ENCODE assay signal across 12 cellular contexts in genomic region chr13:28641600-28641926, GRCh38. TPM values are rescaled to one million over a fixed set of nuclear protein-coding genes. Genes with fewer than 3 reads are reported as not detected.
A peak's percentile ranks its signal among the peaks of the same experiment; 100 is the strongest.
DNase-seq lines count a peak whose midpoint lies in the region; ATAC-seq and TF ChIP-seq lines count a peak whose summit lies in the region.
"Had no signal": no experiment of that assay in that cellular context is flagged by ENCODE, and none has a peak within 500 bp of the region (broad histone marks: within the 10 kb centered on the region; RNA-seq: fewer than 3 reads in every experiment).

No MANE protein-coding gene starts in this region.

- ATAC-seq in stimulated activated naive CD8-positive, alpha-beta T cell treated with anti-CD3 and anti-CD28 coated beads, Interleukin-15, amount 100 ng/mL, for 72 hours = peak; percentile 76
- no peak for ATAC-seq in stimulated activated naive CD8-positive, alpha-beta T cell treated with anti-CD3 and anti-CD28 coated beads, Interleukin-15, Interleukin-2, amounts not matched to agents 100 U/mL and 50 U/mL, for 24 hours
- ATAC-seq in HG02870 (IDR thresholded peaks at IDR 0.05; ENCODE audit: unreplicated experiment) = peak; percentile 80
- ATAC-seq: activated T-cell treated with anti-CD3 and anti-CD28 coated beads, Interleukin-2, amount 50 U/mL, for 4 hours had no signal

- no peaks in the 10 kb centered on the region for H3K9me3 ChIP-seq in ascending aorta
- H3K9me3 ChIP-seq in effector memory CD4-positive, alpha-beta T cell (ENCODE audit: control insufficient read depth, low read length) = no peaks in the 10 kb centered on the region

- H3K36me3 ChIP-seq in ascending aorta = no peaks in the 10 kb centered on the region
- no peaks in the 10 kb centered on the region for H3K36me3 ChIP-seq in effector memory CD4-positive, alpha-beta T cell (ENCODE audit: control insufficient read depth, insufficient read depth, low read length)

- H3K4me1 ChIP-seq in ascending aorta = peaks cover 0 to 16% of the 10 kb centered on the region in 2 donors
- peaks cover 2% of the 10 kb centered on the region for H3K4me1 ChIP-seq in effector memory CD4-positive, alpha-beta T cell (ENCODE audit: control insufficient read depth, insufficient read depth, low read length, poor library complexity, severe bottlenecking)

- no peak overlapping the region for H3K4me3 Mint-ChIP-seq in stimulated activated naive CD8-positive, alpha-beta T cell treated with anti-CD3 and anti-CD28 coated beads, Interleukin-15, amount 100 ng/mL, for 72 hours
- H3K4me3 Mint-ChIP-seq: activated T-cell treated with anti-CD3 and anti-CD28 coated beads, Interleukin-2, amount 50 U/mL, for 4 hours; dendritic cell treated with granulocyte-macrophage colony-stimulating factor and Interleukin-4, amounts not matched to agents 40 ng/mL and 50 ng/mL, for 4 days; immature natural killer cell had no signal

- DNase-seq in stimulated activated naive CD8-positive, alpha-beta T cell treated with anti-CD3 and anti-CD28 coated beads, Interleukin-15, amount 100 ng/mL, for 72 hours = peak in 1 of 2 donors; percentile 17
- DNase-seq in stimulated activated naive CD8-positive, alpha-beta T cell treated with anti-CD3 and anti-CD28 coated beads, Interleukin-15, Interleukin-2, amounts not matched to agents 100 U/mL and 50 U/mL, for 24 hours = no peak
- DNase-seq in ascending aorta (ENCODE audit: low spot score in 2 of 2) = no peak
- no peak for DNase-seq in NCI-H526 (lab: John Stamatoyannopoulos, UW)
- DNase-seq in activated gamma-delta T cell (lab: John Stamatoyannopoulos, UW) = no peak
- no peak for DNase-seq in NCI-H1436 (lab: John Stamatoyannopoulos, UW)
- DNase-seq in effector memory CD4-positive, alpha-beta T cell = no peak
- DNase-seq: activated T-cell treated with anti-CD3 and anti-CD28 coated beads, Interleukin-2, amount 50 U/mL, for 4 hours; immature natural killer cell; SW 1271 had no signal

- intact Hi-C loops in ascending aorta (cut with DNase I) = no loop called here

- peak overlapping the region; percentile 35 to 69 for H3K27ac ChIP-seq in ascending aorta
- no peak overlapping the region for H3K27ac ChIP-seq in effector memory CD4-positive, alpha-beta T cell (ENCODE audit: insufficient read depth, low read length, poor library complexity, severe bottlenecking)

- H3K27me3 Mint-ChIP-seq in stimulated activated naive CD8-positive, alpha-beta T cell treated with anti-CD3 and anti-CD28 coated beads, Interleukin-15, amount 100 ng/mL, for 72 hours = peaks cover 8% of the 10 kb centered on the region

- no peak for TF ChIP-seq CTCF in ascending aorta (IDR thresholded peaks at IDR 0.05)

- peak overlapping the region in 1 of 2 donors; percentile 12 for H3K27ac Mint-ChIP-seq in stimulated activated naive CD8-positive, alpha-beta T cell treated with anti-CD3 and anti-CD28 coated beads, Interleukin-15, amount 100 ng/mL, for 72 hours
- H3K27ac Mint-ChIP-seq: dendritic cell treated with granulocyte-macrophage colony-stimulating factor and Interleukin-4, amounts not matched to agents 40 ng/mL and 50 ng/mL, for 4 days; immature natural killer cell had no signal

- H3K9me3 Mint-ChIP-seq in stimulated activated naive CD8-positive, alpha-beta T cell treated with anti-CD3 and anti-CD28 coated beads, Interleukin-15, amount 100 ng/mL, for 72 hours = no peaks in the 10 kb centered on the region
- H3K9me3 Mint-ChIP-seq: activated T-cell treated with anti-CD3 and anti-CD28 coated beads, Interleukin-2, amount 50 U/mL, for 4 hours; dendritic cell treated with granulocyte-macrophage colony-stimulating factor and Interleukin-4, amounts not matched to agents 40 ng/mL and 50 ng/mL, for 4 days; immature natural killer cell had no signal

- no peak overlapping the region for H3K4me3 ChIP-seq in ascending aorta
- H3K4me3 ChIP-seq in effector memory CD4-positive, alpha-beta T cell (ENCODE audit: insufficient read depth, low read depth, low read length, poor library complexity, severe bottlenecking) = no peak overlapping the region

- H3K27me3 ChIP-seq in ascending aorta = no peaks in the 10 kb centered on the region
- no peaks in the 10 kb centered on the region for H3K27me3 ChIP-seq in effector memory CD4-positive, alpha-beta T cell (replicated peaks; ENCODE audit: control insufficient read depth, insufficient read depth, low read length, poor library complexity, severe bottlenecking)

- H3K4me1 Mint-ChIP-seq in stimulated activated naive CD8-positive, alpha-beta T cell treated with anti-CD3 and anti-CD28 coated beads, Interleukin-15, amount 100 ng/mL, for 72 hours = peaks cover 33% of the 10 kb centered on the region

RNA-seq across cellular contexts. Expression of gene POMP, which starts 17.4 kb away (rescaled TPM):
- total RNA-seq in ascending aorta = 25.0 TPM
